ENCODE assay signal across 22 cellular contexts in the genomic region with DNA sequence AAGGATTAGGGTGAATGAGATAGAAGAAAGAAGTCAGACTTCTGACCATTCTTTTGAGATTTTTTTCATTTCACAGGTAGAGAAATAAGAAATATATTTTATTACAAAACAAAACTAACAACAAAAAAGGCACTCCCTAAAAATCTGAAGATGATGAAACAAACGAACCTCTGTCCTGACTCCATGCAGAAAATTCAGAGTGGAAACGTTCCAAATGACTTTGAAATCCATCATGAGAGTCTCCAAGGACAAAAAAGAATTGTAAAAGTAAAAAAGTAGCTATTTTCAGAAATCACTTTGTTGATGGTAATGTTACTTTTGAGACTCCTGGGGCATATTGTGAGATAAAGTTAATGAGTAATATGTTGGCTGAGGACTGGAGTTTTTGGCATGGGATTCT.
"Had no signal": no experiment of that assay in that cellular context is flagged by ENCODE, and none has a peak within 500 bp of the region (broad histone marks: within the 10 kb centered on the region; RNA-seq: fewer than 3 reads in every experiment).

No MANE protein-coding gene starts in this region.

- H3K4me3 ChIP-seq: K562, SJSA1, SK-N-MC had no signal

- H3K27ac ChIP-seq: HL-60, KMS-11, SJSA1, SK-N-MC had no signal

- H3K4me1 Mint-ChIP-seq: IgD-negative memory B cell had no signal

- H3K9me3 Mint-ChIP-seq: IgD-negative memory B cell had no signal

- H3K9ac ChIP-seq: KMS-11 had no signal

- H3K4me1 ChIP-seq: SJSA1 had no signal

- H3K27me3 ChIP-seq: SJSA1 had no signal

- H3K4me3 Mint-ChIP-seq: IgD-negative memory B cell had no signal

- DNase-seq: Kasumi-1, MM.1S, NCI-H1092 treated with DMSO at 0.1 percent for 48 hours, NCI-H1436, NCI-H187, NCI-H2029, NCI-H2081 treated with DMSO at 0.1 percent for 48 hours, NCI-H2171, NCI-H226, NCI-H446, NCI-H510A, NCI-H524 treated with DMSO at 0.1 percent for 48 hours, NCI-H69, NCI-H774, SIG-M5 had no signal

- H3K9me3 ChIP-seq: SJSA1 had no signal

- ATAC-seq: K562, Right ventricle myocardium inferior had no signal

- H3K27me3 Mint-ChIP-seq: IgD-negative memory B cell had no signal

- H3K4me2 ChIP-seq: KMS-11 had no signal
